Comparison of ENCODE assay signal across 1 cellular context in the genomic region with DNA sequence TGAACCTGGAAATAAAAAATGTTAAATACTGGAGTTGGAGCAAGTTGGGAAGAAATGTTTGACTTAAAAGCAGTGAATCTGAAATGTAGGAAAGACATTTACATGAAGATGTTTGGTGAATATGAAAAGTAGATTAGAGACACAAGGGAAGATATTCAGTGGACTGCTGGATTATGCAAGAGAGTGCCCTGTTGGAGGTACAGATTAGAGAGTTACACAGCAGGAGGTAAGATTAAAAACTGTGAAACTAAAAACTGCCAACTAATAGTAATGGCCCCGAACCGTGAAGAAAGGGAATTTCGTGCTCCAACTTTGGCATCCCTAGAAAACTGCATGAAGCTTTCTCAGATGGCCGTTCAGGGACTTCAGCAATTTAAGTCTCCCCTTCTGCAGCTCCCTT.
TF ChIP-seq lines count a peak whose summit lies in the region.

No MANE protein-coding gene starts in this region.

TF ChIP-seq in K562, 482 proteins besides CTCF, POLR2A, EP300 and RAD21 (continued from another document):
- TF ChIP-seq, protein P1, sequence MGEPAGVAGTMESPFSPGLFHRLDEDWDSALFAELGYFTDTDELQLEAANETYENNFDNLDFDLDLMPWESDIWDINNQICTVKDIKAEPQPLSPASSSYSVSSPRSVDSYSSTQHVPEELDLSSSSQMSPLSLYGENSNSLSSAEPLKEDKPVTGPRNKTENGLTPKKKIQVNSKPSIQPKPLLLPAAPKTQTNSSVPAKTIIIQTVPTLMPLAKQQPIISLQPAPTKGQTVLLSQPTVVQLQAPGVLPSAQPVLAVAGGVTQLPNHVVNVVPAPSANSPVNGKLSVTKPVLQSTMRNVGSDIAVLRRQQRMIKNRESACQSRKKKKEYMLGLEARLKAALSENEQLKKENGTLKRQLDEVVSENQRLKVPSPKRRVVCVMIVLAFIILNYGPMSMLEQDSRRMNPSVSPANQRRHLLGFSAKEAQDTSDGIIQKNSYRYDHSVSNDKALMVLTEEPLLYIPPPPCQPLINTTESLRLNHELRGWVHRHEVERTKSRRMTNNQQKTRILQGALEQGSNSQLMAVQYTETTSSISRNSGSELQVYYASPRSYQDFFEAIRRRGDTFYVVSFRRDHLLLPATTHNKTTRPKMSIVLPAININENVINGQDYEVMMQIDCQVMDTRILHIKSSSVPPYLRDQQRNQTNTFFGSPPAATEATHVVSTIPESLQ (CRISPR knock-in tag; IDR thresholded peaks at IDR 0.05), result no peak
- TF ChIP-seq, protein P2, sequence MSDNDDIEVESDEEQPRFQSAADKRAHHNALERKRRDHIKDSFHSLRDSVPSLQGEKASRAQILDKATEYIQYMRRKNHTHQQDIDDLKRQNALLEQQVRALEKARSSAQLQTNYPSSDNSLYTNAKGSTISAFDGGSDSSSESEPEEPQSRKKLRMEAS (CRISPR knock-in tag; IDR thresholded peaks at IDR 0.05), result no peak
- TF ChIP-seq LEF1 (IDR thresholded peaks at IDR 0.05), result no peak
- TF ChIP-seq SIX5 (IDR thresholded peaks at IDR 0.05; ENCODE audit: borderline replicate concordance in 1 of 2, insufficient read depth in 1 of 2, low read depth in 1 of 2, low read length in 2 of 2), result no peak
- TF ChIP-seq PRPF4 (IDR thresholded peaks at IDR 0.05; ENCODE audit: insufficient read depth, low read depth, low read length, poor library complexity, severe bottlenecking), result no peak
- TF ChIP-seq FOXM1 (IDR thresholded peaks at IDR 0.05; ENCODE audit: low read depth), result no peak
- no peak for TF ChIP-seq FOXM1 (CRISPR knock-in tag; IDR thresholded peaks at IDR 0.05; ENCODE audit: low read depth)
- no peak for TF ChIP-seq BRD4 (IDR thresholded peaks at IDR 0.05)
- TF ChIP-seq ZNF764 (CRISPR knock-in tag; IDR thresholded peaks at IDR 0.05; ENCODE audit: low read depth), result no peak
- TF ChIP-seq SRF (CRISPR knock-in tag; IDR thresholded peaks at IDR 0.05), result no peak
TF ChIP-seq in K562: peak in this region for 0.
